Comparison of ENCODE assay signal across 1 cellular context in genomic region chr1:243251544-243251943, GRCh38.
TF ChIP-seq lines count a peak whose summit lies in the region.

No MANE protein-coding gene starts in this region.

TF ChIP-seq in GM12878, 131 proteins besides CTCF, POLR2A, EP300 and RAD21:
- TF ChIP-seq BCL3 (IDR thresholded peaks at IDR 0.05; ENCODE audit: borderline replicate concordance, insufficient read depth, low read depth, low read length, poor library complexity, severe bottlenecking) (no peak), ZBTB40 (IDR thresholded peaks at IDR 0.05; ENCODE audit: borderline replicate concordance) (no peak), E2F8 (IDR thresholded peaks at IDR 0.05; ENCODE audit: low read depth, partially characterized antibody) (no peak), SMAD1 (IDR thresholded peaks at IDR 0.05; ENCODE audit: low read depth, partially characterized antibody) (no peak), SUZ12 (IDR thresholded peaks at IDR 0.05; ENCODE audit: unreplicated experiment) (no peak), FOXM1 (IDR thresholded peaks at IDR 0.05; ENCODE audit: low read depth, low read length) (no peak), ZNF274 (IDR thresholded peaks at IDR 0.05; ENCODE audit: insufficient read depth, insufficient read length) (no peak)
TF ChIP-seq in GM12878: peak in this region for 0.
